Comparison of ENCODE assay signal across 8 cellular contexts in genomic region chr4:98928131-98928504, GRCh38. TPM values are rescaled to one million over a fixed set of nuclear protein-coding genes. Genes with fewer than 3 reads are reported as not detected.
DNase-seq lines count a peak whose midpoint lies in the region; ATAC-seq and TF ChIP-seq lines count a peak whose summit lies in the region.

No MANE protein-coding gene starts in this region.

- H3K36me3 ChIP-seq in GM23248 (ENCODE audit: low read depth) (peaks cover 11% of the 10 kb centered on the region), adipocyte (ENCODE audit: control insufficient read depth, insufficient read depth, low read length, severe bottlenecking) (peaks cover 8% of the 10 kb centered on the region), heart right ventricle (peaks cover 0 to 11% (median 0%) of the 10 kb centered on the region in 9 donors)

- H3K4me2 ChIP-seq in GM23248 (ENCODE audit: unreplicated experiment), result peak overlapping the region; percentile 96

- H3K9me3 ChIP-seq in GM23248 (ENCODE audit: low read depth) (no peaks in the 10 kb centered on the region), adipocyte (ENCODE audit: control insufficient read depth, low read length) (no peaks in the 10 kb centered on the region), heart right ventricle (no peaks in the 10 kb centered on the region)

- WGBS in GM23248 (ENCODE audit: low coverage in 1 of 2, low lambda C conversion rate in 2 of 2, missing lambda C conversion rate in 2 of 2), 2 experiments, result 0 to 2% methylated on average over 22 to 26 of the region's 26 CpGs
- WGBS in heart right ventricle, 2 donors, result 0% methylated on average over 26 of the region's 26 CpGs

- H3K4me1 ChIP-seq in GM23248 (ENCODE audit: insufficient read depth), result peaks cover 30% of the 10 kb centered on the region
- peaks cover 21% of the 10 kb centered on the region for H3K4me1 ChIP-seq in adipocyte (ENCODE audit: control insufficient read depth, insufficient read depth, low read length)
- peaks cover 0 to 58% (median 26%) of the 10 kb centered on the region in 9 donors for H3K4me1 ChIP-seq in heart right ventricle

- TF ChIP-seq CTCF in heart right ventricle (IDR thresholded peaks at IDR 0.05), result no peak

- intact Hi-C loops in heart right ventricle (cut with DNase I), result loop anchor here in 4 of 10 donors (2.0 to 10.0 kb wide), 5 partner anchors 67 to 666 kb away; partner anchors contain the start of genes METAP1 (in 4 of the 4), RAP1GDS1 (in 1 of the 4) and TSPAN5 (in 1 of the 4)
- intact Hi-C loops in posterior vena cava (cut with DNase I), result no loop called here

- ATAC-seq in heart right ventricle, result peak; percentile 60 to 79 (median 68)

- peak overlapping the region; percentile 98 for H3K9ac ChIP-seq in GM23248
- H3K9ac ChIP-seq in adipocyte (ENCODE audit: low read length), result peak overlapping the region; percentile 97

- H3K27me3 ChIP-seq in GM23248 (replicated peaks; ENCODE audit: insufficient read depth) (no peaks in the 10 kb centered on the region), adipocyte (replicated peaks; ENCODE audit: control insufficient read depth, insufficient read depth, low read length) (no peaks in the 10 kb centered on the region), heart right ventricle (no peaks in the 10 kb centered on the region)

- H3K4me3 ChIP-seq in GM23248 (peak overlapping the region; percentile 98), adipocyte (ENCODE audit: low read length) (peak overlapping the region; percentile 96), heart right ventricle (peak overlapping the region; percentile 82 to 97 (median 91))

- H3K27ac ChIP-seq in GM23248 (peak overlapping the region; percentile 99), heart right ventricle (peak overlapping the region; percentile 79 to 96 (median 93))

- DNase-seq in G401 (ENCODE audit: low spot score) (peak; percentile 77), GM23248 (peak; percentile 92), LoVo (ENCODE audit: low spot score) (peak; percentile 70), SKM-1 treated with dmso at 0.1 percent for 144 hours (lab: John Stamatoyannopoulos, UW; ENCODE audit: unreplicated experiment) (peak; percentile 54), adipocyte (ENCODE audit: low read depth) (peak; percentile 91), heart right ventricle (peak; percentile 46 to 71), posterior vena cava (ENCODE audit: low spot score) (peak; percentile 88), ureter (ENCODE audit: low spot score) (peak; percentile 71)

- in situ Hi-C loops in G401 (cut with HindIII; ENCODE audit: low sequenced_read_pairs) (no loop called here), GM23248 (cut with MboI) (no loop called here)

- peaks cover 8% of the 10 kb centered on the region for H4K20me1 ChIP-seq in GM23248 (ENCODE audit: insufficient read depth)

- H2AFZ ChIP-seq in GM23248, result peak overlapping the region; percentile 94

- peaks cover 38% of the 10 kb centered on the region for H3F3A ChIP-seq in GM23248 (ENCODE audit: insufficient read depth)

- H3K9me2 ChIP-seq in GM23248 (ENCODE audit: insufficient read depth), result no peaks in the 10 kb centered on the region; the same call in 1 of the 2 replicates

- H3K79me2 ChIP-seq in GM23248 (ENCODE audit: insufficient read depth), result peaks cover 58% of the 10 kb centered on the region

RNA-seq across cellular contexts. Expression of gene EIF4E, which starts 0.8 kb away (rescaled TPM):
- total RNA-seq in G401 (2014; rRNA removed; shearing (Covaris generic)), result 186 and 308 TPM in 2 replicates
- total RNA-seq in GM23248 (2014; rRNA removed; shearing (Covaris generic)), result 133 and 135 TPM in 2 replicates
- 105 and 113 TPM in 2 replicates for polyA plus RNA-seq in GM23248 (2016; fragmentation: Nextera tagmentation; extraction: Ambion mirVana)
- total RNA-seq in heart right ventricle, result 10 to 100 TPM; 48.7 to 70.4 (median 58.4) TPM
- 10 to 100 TPM in 1 of 2 donors, 1 to 10 TPM in 1; 5.3 to 32.7 TPM for polyA plus RNA-seq in heart right ventricle
- total RNA-seq in posterior vena cava, result 10 to 100 TPM; 52.7 to 71.1 TPM
- 89.1 TPM for total RNA-seq in ureter

Comparison
In these comparisons a context has a peak if more than half of its experiments do, and no peak if none do; other contexts are left out.
1. Peak in every context shown above with its lines: DNase-seq, ATAC-seq, H3K4me3 ChIP-seq and H3K27ac ChIP-seq.